In the genomic region with DNA sequence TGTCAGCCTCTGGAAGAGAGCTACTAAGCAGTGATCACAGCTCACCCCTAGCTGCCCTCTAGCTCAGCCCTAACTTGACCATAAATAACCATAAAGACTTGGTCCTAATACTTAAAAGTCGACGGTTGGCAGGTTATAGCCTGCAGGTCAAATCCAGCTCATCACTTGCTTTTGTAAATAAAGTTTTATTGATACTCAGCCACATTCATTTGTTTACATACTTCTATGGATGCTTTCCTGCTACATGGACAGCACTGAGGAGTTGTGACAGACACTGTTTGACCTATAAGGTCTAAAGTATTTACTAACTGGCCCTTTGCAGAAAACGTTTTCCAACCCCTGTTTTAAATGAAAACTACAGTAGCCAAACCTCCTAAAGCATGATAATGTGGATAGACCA, we compare ENCODE assay signal across 1 cellular context.
TF ChIP-seq lines count a peak whose summit lies in the region.

No MANE protein-coding gene starts in this region.

TF ChIP-seq in HepG2, 621 proteins besides CTCF, POLR2A, EP300 and RAD21:
- TF ChIP-seq, protein P1, sequence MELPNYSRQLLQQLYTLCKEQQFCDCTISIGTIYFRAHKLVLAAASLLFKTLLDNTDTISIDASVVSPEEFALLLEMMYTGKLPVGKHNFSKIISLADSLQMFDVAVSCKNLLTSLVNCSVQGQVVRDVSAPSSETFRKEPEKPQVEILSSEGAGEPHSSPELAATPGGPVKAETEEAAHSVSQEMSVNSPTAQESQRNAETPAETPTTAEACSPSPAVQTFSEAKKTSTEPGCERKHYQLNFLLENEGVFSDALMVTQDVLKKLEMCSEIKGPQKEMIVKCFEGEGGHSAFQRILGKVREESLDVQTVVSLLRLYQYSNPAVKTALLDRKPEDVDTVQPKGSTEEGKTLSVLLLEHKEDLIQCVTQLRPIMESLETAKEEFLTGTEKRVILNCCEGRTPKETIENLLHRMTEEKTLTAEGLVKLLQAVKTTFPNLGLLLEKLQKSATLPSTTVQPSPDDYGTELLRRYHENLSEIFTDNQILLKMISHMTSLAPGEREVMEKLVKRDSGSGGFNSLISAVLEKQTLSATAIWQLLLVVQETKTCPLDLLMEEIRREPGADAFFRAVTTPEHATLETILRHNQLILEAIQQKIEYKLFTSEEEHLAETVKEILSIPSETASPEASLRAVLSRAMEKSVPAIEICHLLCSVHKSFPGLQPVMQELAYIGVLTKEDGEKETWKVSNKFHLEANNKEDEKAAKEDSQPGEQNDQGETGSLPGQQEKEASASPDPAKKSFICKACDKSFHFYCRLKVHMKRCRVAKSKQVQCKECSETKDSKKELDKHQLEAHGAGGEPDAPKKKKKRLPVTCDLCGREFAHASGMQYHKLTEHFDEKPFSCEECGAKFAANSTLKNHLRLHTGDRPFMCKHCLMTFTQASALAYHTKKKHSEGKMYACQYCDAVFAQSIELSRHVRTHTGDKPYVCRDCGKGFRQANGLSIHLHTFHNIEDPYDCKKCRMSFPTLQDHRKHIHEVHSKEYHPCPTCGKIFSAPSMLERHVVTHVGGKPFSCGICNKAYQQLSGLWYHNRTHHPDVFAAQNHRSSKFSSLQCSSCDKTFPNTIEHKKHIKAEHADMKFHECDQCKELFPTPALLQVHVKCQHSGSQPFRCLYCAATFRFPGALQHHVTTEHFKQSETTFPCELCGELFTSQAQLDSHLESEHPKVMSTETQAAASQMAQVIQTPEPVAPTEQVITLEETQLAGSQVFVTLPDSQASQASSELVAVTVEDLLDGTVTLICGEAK (IDR thresholded peaks at IDR 0.05) = no peak
- TF ChIP-seq, protein P1 (CRISPR knock-in tag; IDR thresholded peaks at IDR 0.05) = peak; percentile 24; the same call in 1 of the 2 replicates
- no peak for TF ChIP-seq JARID2 (CRISPR knock-in tag; IDR thresholded peaks at IDR 0.05; ENCODE audit: insufficient replicate concordance)
